Comparison of ENCODE assay signal across 8 cellular contexts in genomic region chr13:73000027-73000674, GRCh38. TPM values are rescaled to one million over a fixed set of nuclear protein-coding genes. Genes with fewer than 3 reads are reported as not detected.
DNase-seq lines count a peak whose midpoint lies in the region; ATAC-seq lines count a peak whose summit lies in the region.

No MANE protein-coding gene starts in this region.

- DNase-seq in GDM1 (lab: John Stamatoyannopoulos, UW) (peak; percentile 54), sciatic nerve (ENCODE audit: low spot score) (no peak), HuH-7 (ENCODE audit: low spot score) (no peak)
- DNase-seq in activated naive CD8-positive, alpha-beta T cell treated with anti-CD3 and anti-CD28 coated beads for 36 hours, result no peak
- no peak for DNase-seq in activated effector memory CD4-positive, alpha-beta T cell treated with anti-CD3 and anti-CD28 coated beads, Interleukin-2, amount 50 U/mL, for 16 hours
- no peak for DNase-seq in activated T-cell treated with anti-CD3 and anti-CD28 coated beads, Interleukin-2, amount 50 U/mL, for 48 hours

- no peak overlapping the region for H3K4me3 Mint-ChIP-seq in activated naive CD8-positive, alpha-beta T cell treated with anti-CD3 and anti-CD28 coated beads for 36 hours

- ATAC-seq in GM19468 (IDR thresholded peaks at IDR 0.05; ENCODE audit: extremely low read depth, unreplicated experiment) (peak; percentile 55), HG03575 (IDR thresholded peaks at IDR 0.05; ENCODE audit: extremely low read depth, insufficient number of reproducible peaks, low FRiP score, unreplicated experiment) (peak; percentile 78), sciatic nerve (peak; percentile 34)

- H3K27ac Mint-ChIP-seq in activated naive CD8-positive, alpha-beta T cell treated with anti-CD3 and anti-CD28 coated beads for 36 hours, result peak overlapping the region; percentile 30

- H3K36me3 Mint-ChIP-seq in activated naive CD8-positive, alpha-beta T cell treated with anti-CD3 and anti-CD28 coated beads for 36 hours, result peaks cover 10% of the 10 kb centered on the region

- H3K27me3 Mint-ChIP-seq in activated naive CD8-positive, alpha-beta T cell treated with anti-CD3 and anti-CD28 coated beads for 36 hours, result no peaks in the 10 kb centered on the region

- no peaks in the 10 kb centered on the region for H3K9me3 Mint-ChIP-seq in activated naive CD8-positive, alpha-beta T cell treated with anti-CD3 and anti-CD28 coated beads for 36 hours

- peaks cover 8% of the 10 kb centered on the region for H3K4me1 Mint-ChIP-seq in activated naive CD8-positive, alpha-beta T cell treated with anti-CD3 and anti-CD28 coated beads for 36 hours

- intact Hi-C loops in sciatic nerve (cut with DNase I), result no loop called here

RNA-seq across cellular contexts. Expression of gene KLF5, which starts 58.7 kb away (rescaled TPM):
- total RNA-seq in activated naive CD8-positive, alpha-beta T cell treated with anti-CD3 and anti-CD28 coated beads for 36 hours, result 1 to 10 TPM; 2.7 to 2.9 TPM
- 83.6 TPM for total RNA-seq in sciatic nerve

Comparison
In these comparisons a context has a peak if more than half of its experiments do, and no peak if none do; other contexts are left out.
1. RNA of gene KLF5, which starts 58.7 kb away (total RNA-seq): 83.6 TPM in sciatic nerve (single experiment); 2.7 to 2.9 TPM in activated naive CD8-positive, alpha-beta T cell treated with anti-CD3 and anti-CD28 coated beads for 36 hours; every median in the first group is over 10 times any median in the second.
2. Peak in every context shown above with its lines, with median percentiles within 50 percentile points of each other: ATAC-seq.